ENCODE assay signal across 8 cellular contexts in genomic region chr7:992742-993607, GRCh38. TPM values are rescaled to one million over a fixed set of nuclear protein-coding genes. Genes with fewer than 3 reads are reported as not detected.
DNase-seq lines count a peak whose midpoint lies in the region; ATAC-seq and TF ChIP-seq lines count a peak whose summit lies in the region.

No MANE protein-coding gene starts in this region.

- no peak overlapping the region for H3K9ac ChIP-seq in colonic mucosa (ENCODE audit: low read depth in 2 of 2, low read length in 2 of 2)

- ATAC-seq in GM19467 (IDR thresholded peaks at IDR 0.05; ENCODE audit: unreplicated experiment), result peak; percentile 88
- peak; percentile 76 for ATAC-seq in HG03571 (IDR thresholded peaks at IDR 0.05; ENCODE audit: unreplicated experiment)
- peak; percentile 97 to 99 (median 98) for ATAC-seq in right lobe of liver

- H3K9me3 ChIP-seq in colonic mucosa, result no peaks in the 10 kb centered on the region
- no peaks in the 10 kb centered on the region for H3K9me3 ChIP-seq in right lobe of liver

- CTCF ChIA-PET in activated CD4-positive, alpha-beta T cell treated with anti-CD3 and anti-CD28 coated beads, Interleukin-2, amount 10 ng/mL, durations not matched to agents 7 days and 5 days (lab: Charles Lee), result interaction anchor here (0.6 to 7.5 kb wide), 57 partner anchors 9 to 464 kb away, joined by 3 to 154 read pairs (median 4); partner anchors contain the start of genes COX19, CYP2W1, GPR146 and ZFAND2A

- H3K27ac ChIP-seq in colonic mucosa (no peak overlapping the region), right lobe of liver (no peak overlapping the region)

- peaks cover 4% of the 10 kb centered on the region for H3K4me1 Mint-ChIP-seq in activated CD4-positive, alpha-beta T cell treated with anti-CD3 and anti-CD28 coated beads, Interleukin-2, amount 10 ng/mL, durations not matched to agents 7 days and 5 days

- H3K4me1 ChIP-seq in colonic mucosa (peaks cover 6% of the 10 kb centered on the region), right lobe of liver (peaks cover 0 to 7% (median 0%) of the 10 kb centered on the region in 4 donors)

- POLR2A ChIA-PET in activated CD4-positive, alpha-beta T cell treated with anti-CD3 and anti-CD28 coated beads, Interleukin-2, amount 10 ng/mL, durations not matched to agents 7 days and 5 days (lab: Charles Lee), result interaction anchor here (0.6 to 1.1 kb wide), 2 partner anchors 18 to 71 kb away, joined by 3 read pairs; partner anchors contain the start of gene COX19

- no peak for TF ChIP-seq POLR2A in right lobe of liver (IDR thresholded peaks at IDR 0.05)

- DNase-seq in COLO668 (lab: John Stamatoyannopoulos, UW; ENCODE audit: unreplicated experiment) (peak; percentile 99), NCI-H748 treated with DMSO at 0.1 percent for 48 hours (lab: John Stamatoyannopoulos, UW) (peak; percentile 90), colonic mucosa (peak; percentile 99), right lobe of liver (peak; percentile 98 to 99 (median 99))
- DNase-seq in activated CD4-positive, alpha-beta T cell treated with anti-CD3 and anti-CD28 coated beads, Interleukin-2, amount 10 ng/mL, durations not matched to agents 7 days and 5 days, result peak; percentile 97
- DNase-seq in stimulated activated CD4-positive, alpha-beta T cell treated with anti-CD3 and anti-CD28 coated beads, TNF-alpha, amount 100 ng/mL, for 4 hours (ENCODE audit: low read depth in 3 of 3), result peak; percentile 89 to 92 (median 91)

- no peak overlapping the region for H3K4me3 Mint-ChIP-seq in activated CD4-positive, alpha-beta T cell treated with anti-CD3 and anti-CD28 coated beads, Interleukin-2, amount 10 ng/mL, durations not matched to agents 7 days and 5 days

- H3K9me3 Mint-ChIP-seq in activated CD4-positive, alpha-beta T cell treated with anti-CD3 and anti-CD28 coated beads, Interleukin-2, amount 10 ng/mL, durations not matched to agents 7 days and 5 days, result no peaks in the 10 kb centered on the region

- H3K4me3 ChIP-seq in colonic mucosa (no peak overlapping the region), right lobe of liver (no peak overlapping the region)

- H3K27me3 ChIP-seq in colonic mucosa (no peaks in the 10 kb centered on the region), right lobe of liver (no peaks in the 10 kb centered on the region)

- H3K36me3 Mint-ChIP-seq in activated CD4-positive, alpha-beta T cell treated with anti-CD3 and anti-CD28 coated beads, Interleukin-2, amount 10 ng/mL, durations not matched to agents 7 days and 5 days (ENCODE audit: low read depth), result no peaks in the 10 kb centered on the region

- no peaks in the 10 kb centered on the region for H3K36me3 ChIP-seq in colonic mucosa
- no peaks in the 10 kb centered on the region for H3K36me3 ChIP-seq in right lobe of liver

- 8% methylated on average over 12 of the region's 33 CpGs for WGBS in right lobe of liver (ENCODE audit: insufficient coverage, low coverage, low lambda C conversion rate, missing lambda C conversion rate)

- no peaks in the 10 kb centered on the region for H3K27me3 Mint-ChIP-seq in activated CD4-positive, alpha-beta T cell treated with anti-CD3 and anti-CD28 coated beads, Interleukin-2, amount 10 ng/mL, durations not matched to agents 7 days and 5 days

- no peak overlapping the region for H3K27ac Mint-ChIP-seq in activated CD4-positive, alpha-beta T cell treated with anti-CD3 and anti-CD28 coated beads, Interleukin-2, amount 10 ng/mL, durations not matched to agents 7 days and 5 days

- intact Hi-C loops in colonic mucosa (cut with DNase I), result loop anchor here (2.0 to 5.0 kb wide), 2 partner anchors 72 to 184 kb away; no protein-coding TSS in a partner anchor
- intact Hi-C loops in right lobe of liver (cut with DNase I), result loop anchor here (10.0 kb wide), 2 partner anchors 152 to 182 kb away; no protein-coding TSS in a partner anchor

- TF ChIP-seq CTCF in colonic mucosa (IDR thresholded peaks at IDR 0.05), result peak; percentile 99
- TF ChIP-seq CTCF in right lobe of liver (IDR thresholded peaks at IDR 0.05), result peak; percentile 100

RNA-seq across cellular contexts. Expression of gene CYP2W1, which starts 10.0 kb away (rescaled TPM):
- total RNA-seq in activated CD4-positive, alpha-beta T cell treated with anti-CD3 and anti-CD28 coated beads, Interleukin-2, amount 10 ng/mL, durations not matched to agents 7 days and 5 days, result not detected
- total RNA-seq in colonic mucosa (1 to 10 TPM; 2.7 to 4.5 TPM), right lobe of liver (not detected)

RNA-seq across cellular contexts. Expression of gene COX19, which starts 17.6 kb away (rescaled TPM):
- 10 to 100 TPM; 18.2 to 20.1 TPM for total RNA-seq in activated CD4-positive, alpha-beta T cell treated with anti-CD3 and anti-CD28 coated beads, Interleukin-2, amount 10 ng/mL, durations not matched to agents 7 days and 5 days
- total RNA-seq in colonic mucosa (10 to 100 TPM; 11.6 to 16.5 TPM), right lobe of liver (1 to 10 TPM; 3.2 to 6.5 (median 4.0) TPM)

RNA-seq across cellular contexts. Expression of gene ADAP1, which starts 38.5 kb away (rescaled TPM):
- total RNA-seq in activated CD4-positive, alpha-beta T cell treated with anti-CD3 and anti-CD28 coated beads, Interleukin-2, amount 10 ng/mL, durations not matched to agents 7 days and 5 days, result 10 to 100 TPM; 12.4 to 13.5 TPM
- 100 to 1,000 TPM; 107 to 201 TPM for total RNA-seq in colonic mucosa
- 1 to 10 TPM; 1.4 to 4.2 (median 2.7) TPM for total RNA-seq in right lobe of liver

RNA-seq across cellular contexts. Expression of gene GPR146, which starts 51.4 kb away (rescaled TPM):
- total RNA-seq in activated CD4-positive, alpha-beta T cell treated with anti-CD3 and anti-CD28 coated beads, Interleukin-2, amount 10 ng/mL, durations not matched to agents 7 days and 5 days, result 10 to 100 TPM; 13.3 to 13.8 TPM
- 1 to 10 TPM; 2.9 to 9.0 TPM for total RNA-seq in colonic mucosa
- 10 to 100 TPM; 13.3 to 45.3 (median 22.8) TPM for total RNA-seq in right lobe of liver

Comparison
In these comparisons a context has a peak if more than half of its experiments do, and no peak if none do; other contexts are left out.
1. RNA of gene ADAP1, which starts 38.5 kb away (total RNA-seq): 107 to 201 TPM in colonic mucosa; 12.4 to 13.5 TPM in activated CD4-positive, alpha-beta T cell treated with anti-CD3 and anti-CD28 coated beads, Interleukin-2, amount 10 ng/mL, durations not matched to agents 7 days and 5 days and 1.4 to 4.2 TPM in right lobe of liver; every median in the first group is over 4 times any median in the second.
2. Peak in every context shown above with its lines, with median percentiles within 50 percentile points of each other: DNase-seq and ATAC-seq.